In the genomic region with DNA sequence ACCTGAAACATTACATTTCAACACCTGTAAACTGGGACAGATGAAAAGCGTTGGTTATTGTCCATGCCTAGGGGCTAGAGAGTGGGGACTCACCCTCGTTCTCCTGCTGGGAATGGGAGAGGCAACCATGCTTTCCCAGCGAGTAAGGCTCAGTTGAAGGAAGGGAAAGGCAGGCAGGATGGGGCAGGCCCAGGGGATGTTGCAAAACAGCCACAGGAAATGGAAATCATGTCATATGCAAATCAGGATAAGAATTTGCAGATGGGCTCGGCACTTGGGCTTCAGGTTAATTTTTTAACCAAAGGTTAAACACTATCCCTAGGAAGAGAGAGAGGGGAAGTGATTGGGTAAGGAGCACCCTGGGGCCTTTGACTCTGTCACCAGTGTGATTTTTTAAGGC, we compare ENCODE assay signal across 8 cellular contexts. TPM values are rescaled to one million over a fixed set of nuclear protein-coding genes. Genes with fewer than 3 reads are reported as not detected.
DNase-seq lines count a peak whose midpoint lies in the region; ATAC-seq, FAIRE-seq and TF ChIP-seq lines count a peak whose summit lies in the region.

No MANE protein-coding gene starts in this region.

- no peaks in the 10 kb centered on the region for H3K36me3 ChIP-seq in endothelial cell of umbilical vein (ENCODE audit: control insufficient read depth in 2 of 2, extremely low read depth in 1 of 2, insufficient read depth in 2 of 2, low read length in 2 of 2)

- no peak overlapping the region for H3K27ac ChIP-seq in endothelial cell of umbilical vein (ENCODE audit: insufficient read depth, low read depth, low read length)

- intact Hi-C loops in endothelial cell of umbilical vein (cut with micrococcal nuclease) = no loop called here
- intact Hi-C loops in sciatic nerve (cut with DNase I) = no loop called here

- H3K4me3 ChIP-seq in endothelial cell of umbilical vein (replicated peaks in 1 of 3; ENCODE audit: insufficient read depth in 1 of 3, low read depth in 1 of 3, low read length in 3 of 3) = no peak overlapping the region

- POLR2A ChIA-PET in endothelial cell of umbilical vein (lab: Charles Lee) = no interaction called here

- peak overlapping the region; percentile 86 for H2AFZ ChIP-seq in endothelial cell of umbilical vein (ENCODE audit: low read depth, low read length)

- no peak overlapping the region for H3K9ac ChIP-seq in endothelial cell of umbilical vein (replicated peaks; ENCODE audit: extremely low read depth, insufficient read depth, low read length)

- dilution Hi-C loops in endothelial cell of umbilical vein (cut with MboI; ENCODE audit: extremely low pct_ligation_motif_present, low sequenced_read_pairs) = no loop called here

- ATAC-seq in GM19043 (IDR thresholded peaks at IDR 0.05; ENCODE audit: low read depth, unreplicated experiment) (peak; percentile 76), sciatic nerve (no peak)

- peak; percentile 39 for DNase-seq in AG20443 (ENCODE audit: low spot score)
- DNase-seq in HPDE6-E6E7 (ENCODE audit: extremely low spot score) = peak; percentile 76
- no peak for DNase-seq in endothelial cell of umbilical vein (ENCODE audit: low read depth, low spot score)
- no peak for DNase-seq in midbrain (lab: John Stamatoyannopoulos, UW)
- no peak for DNase-seq in sciatic nerve (ENCODE audit: low spot score)
- no peak for DNase-seq in Ammon's horn (ENCODE audit: low spot score)
- no peak for DNase-seq in medulla oblongata (ENCODE audit: extremely low spot score)

- H3K27me3 ChIP-seq in endothelial cell of umbilical vein (ENCODE audit: control insufficient read depth in 2 of 2, insufficient read depth in 2 of 2, low read length in 2 of 2) = peaks cover 0 to 12% of the 10 kb centered on the region in 2 experiments

- no peak overlapping the region for H3K4me2 ChIP-seq in endothelial cell of umbilical vein (ENCODE audit: insufficient read depth, low read length)

- TF ChIP-seq CTCF in endothelial cell of umbilical vein (IDR thresholded peaks at IDR 0.05; ENCODE audit: extremely low read depth in 1 of 2, insufficient read depth in 1 of 2, low read depth in 1 of 2, low read length in 2 of 2) = no peak

- no TSS peak for BruUV-seq in endothelial cell of umbilical vein (replicated peaks; lab: Mats Ljungman, UMichigan)

- peak; percentile 43 for FAIRE-seq in endothelial cell of umbilical vein (lab: Jason Lieb, UNC)

- no peaks in the 10 kb centered on the region for H3K9me1 ChIP-seq in endothelial cell of umbilical vein (replicated peaks; ENCODE audit: control insufficient read depth, extremely low read depth, insufficient read depth, low read length)

- no peaks in the 10 kb centered on the region for H3K9me3 ChIP-seq in endothelial cell of umbilical vein (replicated peaks; ENCODE audit: control insufficient read depth, insufficient read depth, low read length)

- H3K4me1 ChIP-seq in endothelial cell of umbilical vein (ENCODE audit: control insufficient read depth, extremely low read depth, insufficient read depth, low read length) = peaks cover 2% of the 10 kb centered on the region

- CTCF ChIA-PET in endothelial cell of umbilical vein (lab: Charles Lee) = no interaction called here

- no peaks in the 10 kb centered on the region for H3K79me2 ChIP-seq in endothelial cell of umbilical vein (ENCODE audit: control insufficient read depth, insufficient read depth, low read length)

- no peak for TF ChIP-seq POLR2A in endothelial cell of umbilical vein (IDR thresholded peaks at IDR 0.05; ENCODE audit: low read depth, low read length)

- no peaks in the 10 kb centered on the region for H4K20me1 ChIP-seq in endothelial cell of umbilical vein (replicated peaks; ENCODE audit: control insufficient read depth, extremely low read depth, insufficient read depth, low read length)

TF ChIP-seq in endothelial cell of umbilical vein, 7 proteins besides CTCF, POLR2A, EP300 and RAD21:
- no peak for TF ChIP-seq JUN (IDR thresholded peaks at IDR 0.05; ENCODE audit: borderline replicate concordance, insufficient read depth, insufficient read length, low read depth)
- no peak for TF ChIP-seq GATA2 (IDR thresholded peaks at IDR 0.05; ENCODE audit: insufficient read depth, insufficient read length, low read depth, low read length)
- TF ChIP-seq FOS (IDR thresholded peaks at IDR 0.05; ENCODE audit: borderline replicate concordance, insufficient read depth, low read length) = no peak
- no peak for TF ChIP-seq MYC (IDR thresholded peaks at IDR 0.05; ENCODE audit: low read depth, low read length)
- no peak for TF ChIP-seq EZH2 (IDR thresholded peaks at IDR 0.05; ENCODE audit: borderline replicate concordance, low read depth, low read length, severe bottlenecking)
- no peak for TF ChIP-seq POLR2AphosphoS5 (IDR thresholded peaks at IDR 0.05; ENCODE audit: insufficient read depth, low read depth, low read length)
- TF ChIP-seq, protein P1, sequence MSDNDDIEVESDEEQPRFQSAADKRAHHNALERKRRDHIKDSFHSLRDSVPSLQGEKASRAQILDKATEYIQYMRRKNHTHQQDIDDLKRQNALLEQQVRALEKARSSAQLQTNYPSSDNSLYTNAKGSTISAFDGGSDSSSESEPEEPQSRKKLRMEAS (IDR thresholded peaks at IDR 0.05; ENCODE audit: insufficient read depth, insufficient read length) = no peak

RNA-seq across cellular contexts. Expression of a gene that starts 14.5 kb away (rescaled TPM):
- not detected in 2 replicates for total RNA-seq in endothelial cell of umbilical vein
- not detected in 2 replicates for polyA plus RNA-seq in endothelial cell of umbilical vein
- polyA plus RNA-seq in endothelial cell of umbilical vein (2011; cell fraction: cytosol; rRNA removed) = not detected in 2 replicates
- polyA plus RNA-seq in endothelial cell of umbilical vein (2011; cell fraction: nucleus; rRNA removed) = not detected in 2 replicates
- polyA plus RNA-seq in endothelial cell of umbilical vein (2012) = not detected in 2 replicates
- polyA minus RNA-seq in endothelial cell of umbilical vein = not detected in 2 replicates
- polyA minus RNA-seq in endothelial cell of umbilical vein (2011; cell fraction: cytosol; rRNA and poly(A)+ RNA removed) = not detected
- polyA minus RNA-seq in endothelial cell of umbilical vein (2011; cell fraction: nucleus; rRNA and poly(A)+ RNA removed) = not detected in 2 replicates
- total RNA-seq in sciatic nerve = not detected

RNA-seq across cellular contexts. Expression of a gene that starts 59.0 kb away (rescaled TPM):
- total RNA-seq in endothelial cell of umbilical vein (not detected in 2 replicates), sciatic nerve (not detected)
- polyA plus RNA-seq in endothelial cell of umbilical vein = not detected in 2 replicates
- not detected in 2 replicates for polyA plus RNA-seq in endothelial cell of umbilical vein (2011; cell fraction: cytosol; rRNA removed)
- polyA plus RNA-seq in endothelial cell of umbilical vein (2011; cell fraction: nucleus; rRNA removed) = not detected in 2 replicates
- not detected in 2 replicates for polyA plus RNA-seq in endothelial cell of umbilical vein (2012)
- polyA minus RNA-seq in endothelial cell of umbilical vein = not detected in 2 replicates
- polyA minus RNA-seq in endothelial cell of umbilical vein (2011; cell fraction: cytosol; rRNA and poly(A)+ RNA removed) = not detected
- not detected in 2 replicates for polyA minus RNA-seq in endothelial cell of umbilical vein (2011; cell fraction: nucleus; rRNA and poly(A)+ RNA removed)

Comparison
In these comparisons a context has a peak if more than half of its experiments do, and no peak if none do; other contexts are left out.
1. DNase-seq: peak in AG20443 (single experiment) and HPDE6-E6E7 (single experiment); none in endothelial cell of umbilical vein (single experiment), midbrain (single experiment), sciatic nerve (single experiment), Ammon's horn (single experiment) and medulla oblongata (single experiment).